2 cellular contexts compared by ENCODE assay signal in the genomic region with DNA sequence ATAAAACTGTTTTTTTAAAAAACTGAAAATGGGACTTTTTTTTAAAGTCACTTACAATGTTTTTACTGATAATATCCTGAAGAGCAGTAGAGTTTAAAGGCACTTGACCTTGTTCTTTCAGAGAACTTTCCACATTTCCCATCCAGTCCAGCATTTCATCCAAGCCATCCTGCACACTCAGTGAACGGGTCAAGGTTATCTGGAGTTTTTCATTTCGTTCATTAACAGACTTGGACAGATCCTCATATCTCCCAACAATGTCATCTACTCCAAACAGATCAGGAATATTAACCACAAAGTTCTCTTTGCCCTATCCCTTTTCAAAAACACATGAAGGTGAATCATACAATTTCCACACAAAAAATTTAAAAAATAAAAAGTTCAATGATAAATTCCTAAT.
A peak's percentile ranks its signal among the peaks of the same experiment; 100 is the strongest.
TF ChIP-seq lines count a peak whose summit lies in the region.

No MANE protein-coding gene starts in this region.

TF ChIP-seq in endothelial cell of umbilical vein, 7 proteins besides CTCF, POLR2A, EP300 and RAD21 (continued from another document):
- no peak for TF ChIP-seq MYC (IDR thresholded peaks at IDR 0.05; ENCODE audit: low read depth, low read length)
- no peak for TF ChIP-seq EZH2 (IDR thresholded peaks at IDR 0.05; ENCODE audit: borderline replicate concordance, low read depth, low read length, severe bottlenecking)
- no peak for TF ChIP-seq POLR2AphosphoS5 (IDR thresholded peaks at IDR 0.05; ENCODE audit: insufficient read depth, low read depth, low read length)
- TF ChIP-seq, protein P1, sequence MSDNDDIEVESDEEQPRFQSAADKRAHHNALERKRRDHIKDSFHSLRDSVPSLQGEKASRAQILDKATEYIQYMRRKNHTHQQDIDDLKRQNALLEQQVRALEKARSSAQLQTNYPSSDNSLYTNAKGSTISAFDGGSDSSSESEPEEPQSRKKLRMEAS (IDR thresholded peaks at IDR 0.05; ENCODE audit: insufficient read depth, insufficient read length): no peak

TF ChIP-seq in HepG2, 621 proteins besides CTCF, POLR2A, EP300 and RAD21:
- TF ChIP-seq ZUFSP (CRISPR knock-in tag; IDR thresholded peaks at IDR 0.05; ENCODE audit: borderline replicate concordance) (no peak), MIXL1 (CRISPR knock-in tag; IDR thresholded peaks at IDR 0.05) (peak; percentile 35; the same call in 1 of the 2 replicates), RXRB (CRISPR knock-in tag; IDR thresholded peaks at IDR 0.05; ENCODE audit: borderline replicate concordance) (0 out of 2 replicates have a peak, but pooled peaks have one; percentile 27), RARA (CRISPR knock-in tag; IDR thresholded peaks at IDR 0.05) (peak; percentile 75), HNF4A (CRISPR knock-in tag; IDR thresholded peaks at IDR 0.05) (peak; percentile 38; the same call in 1 of the 2 replicates), GATAD2A (CRISPR knock-in tag; IDR thresholded peaks at IDR 0.05) (0 out of 2 replicates have a peak, but pooled peaks have one; percentile 15), BCL6 (CRISPR knock-in tag; IDR thresholded peaks at IDR 0.05) (peak; percentile 91), NR2F6 (IDR thresholded peaks at IDR 0.05) (peak; percentile 17; the same call in 1 of the 2 replicates), NR2F6 (CRISPR knock-in tag; IDR thresholded peaks at IDR 0.05) (no peak)
- TF ChIP-seq, protein P2, sequence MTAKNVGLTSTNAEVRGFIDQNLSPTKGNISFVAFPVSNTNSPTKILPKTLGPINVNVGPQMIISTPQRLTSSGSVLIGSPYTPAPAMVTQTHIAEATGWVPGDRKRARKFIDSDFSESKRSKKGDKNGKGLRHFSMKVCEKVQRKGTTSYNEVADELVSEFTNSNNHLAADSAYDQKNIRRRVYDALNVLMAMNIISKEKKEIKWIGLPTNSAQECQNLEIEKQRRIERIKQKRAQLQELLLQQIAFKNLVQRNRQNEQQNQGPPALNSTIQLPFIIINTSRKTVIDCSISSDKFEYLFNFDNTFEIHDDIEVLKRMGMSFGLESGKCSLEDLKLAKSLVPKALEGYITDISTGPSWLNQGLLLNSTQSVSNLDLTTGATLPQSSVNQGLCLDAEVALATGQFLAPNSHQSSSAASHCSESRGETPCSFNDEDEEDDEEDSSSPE (CRISPR knock-in tag; IDR thresholded peaks at IDR 0.05): no peak
- TF ChIP-seq, protein P3, sequence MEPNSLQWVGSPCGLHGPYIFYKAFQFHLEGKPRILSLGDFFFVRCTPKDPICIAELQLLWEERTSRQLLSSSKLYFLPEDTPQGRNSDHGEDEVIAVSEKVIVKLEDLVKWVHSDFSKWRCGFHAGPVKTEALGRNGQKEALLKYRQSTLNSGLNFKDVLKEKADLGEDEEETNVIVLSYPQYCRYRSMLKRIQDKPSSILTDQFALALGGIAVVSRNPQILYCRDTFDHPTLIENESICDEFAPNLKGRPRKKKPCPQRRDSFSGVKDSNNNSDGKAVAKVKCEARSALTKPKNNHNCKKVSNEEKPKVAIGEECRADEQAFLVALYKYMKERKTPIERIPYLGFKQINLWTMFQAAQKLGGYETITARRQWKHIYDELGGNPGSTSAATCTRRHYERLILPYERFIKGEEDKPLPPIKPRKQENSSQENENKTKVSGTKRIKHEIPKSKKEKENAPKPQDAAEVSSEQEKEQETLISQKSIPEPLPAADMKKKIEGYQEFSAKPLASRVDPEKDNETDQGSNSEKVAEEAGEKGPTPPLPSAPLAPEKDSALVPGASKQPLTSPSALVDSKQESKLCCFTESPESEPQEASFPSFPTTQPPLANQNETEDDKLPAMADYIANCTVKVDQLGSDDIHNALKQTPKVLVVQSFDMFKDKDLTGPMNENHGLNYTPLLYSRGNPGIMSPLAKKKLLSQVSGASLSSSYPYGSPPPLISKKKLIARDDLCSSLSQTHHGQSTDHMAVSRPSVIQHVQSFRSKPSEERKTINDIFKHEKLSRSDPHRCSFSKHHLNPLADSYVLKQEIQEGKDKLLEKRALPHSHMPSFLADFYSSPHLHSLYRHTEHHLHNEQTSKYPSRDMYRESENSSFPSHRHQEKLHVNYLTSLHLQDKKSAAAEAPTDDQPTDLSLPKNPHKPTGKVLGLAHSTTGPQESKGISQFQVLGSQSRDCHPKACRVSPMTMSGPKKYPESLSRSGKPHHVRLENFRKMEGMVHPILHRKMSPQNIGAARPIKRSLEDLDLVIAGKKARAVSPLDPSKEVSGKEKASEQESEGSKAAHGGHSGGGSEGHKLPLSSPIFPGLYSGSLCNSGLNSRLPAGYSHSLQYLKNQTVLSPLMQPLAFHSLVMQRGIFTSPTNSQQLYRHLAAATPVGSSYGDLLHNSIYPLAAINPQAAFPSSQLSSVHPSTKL (CRISPR knock-in tag; IDR thresholded peaks at IDR 0.05): peak; percentile 37; the same call in 1 of the 2 replicates
